ENCODE assay signal across 8 cellular contexts in genomic region chr4:125313497-125313896, GRCh38. TPM values are rescaled to one million over a fixed set of nuclear protein-coding genes. Genes with fewer than 3 reads are reported as not detected.
DNase-seq lines count a peak whose midpoint lies in the region; ATAC-seq, FAIRE-seq and TF ChIP-seq lines count a peak whose summit lies in the region.

No MANE protein-coding gene starts in this region.

- no peak overlapping the region for H3K27ac ChIP-seq in WERI-Rb-1

- no peaks in the 10 kb centered on the region for H3K9me3 ChIP-seq in WERI-Rb-1 (ENCODE audit: severe bottlenecking)

- H3K27me3 ChIP-seq in WERI-Rb-1 (ENCODE audit: insufficient read depth, low read depth, severe bottlenecking), result no peaks in the 10 kb centered on the region

- H3K36me3 ChIP-seq in WERI-Rb-1, result no peaks in the 10 kb centered on the region

- TF ChIP-seq CTCF in WERI-Rb-1 (IDR thresholded peaks at IDR 0.05; ENCODE audit: low read depth, low read length), result peak; percentile 71

- no peak overlapping the region for H3K4me3 ChIP-seq in WERI-Rb-1 (ENCODE audit: low read depth, low read length)

- peak; percentile 62 for DNase-seq in DMS 273 treated with DMSO at 0.1 percent for 48 hours (lab: John Stamatoyannopoulos, UW)
- peak; percentile 66 for DNase-seq in NCI-H226
- DNase-seq in WERI-Rb-1, result peak; percentile 63
- DNase-seq in frontal cortex (ENCODE audit: low spot score in 2 of 2), result peak; percentile 45 to 54
- peak; percentile 93 for DNase-seq in pons (ENCODE audit: low spot score)
- DNase-seq in NCI-H187 treated with DMSO at 0.1 percent for 48 hours (lab: John Stamatoyannopoulos, UW), result no peak

- peak; percentile 64 for FAIRE-seq in frontal cortex (lab: Jason Lieb, UNC)

- ATAC-seq in GM19043 (IDR thresholded peaks at IDR 0.05; ENCODE audit: low read depth, unreplicated experiment) (peak; percentile 36), HG03432 (IDR thresholded peaks at IDR 0.05; ENCODE audit: unreplicated experiment) (peak; percentile 45)

RNA-seq across cellular contexts. Expression of gene FAT4, which starts 1.3 kb away (rescaled TPM):
- total RNA-seq in frontal cortex, result 110 TPM
